ENCODE assay signal across 8 cellular contexts in genomic region chr1:45804671-45804973, GRCh38. TPM values are rescaled to one million over a fixed set of nuclear protein-coding genes. Genes with fewer than 3 reads are reported as not detected.
DNase-seq lines count a peak whose midpoint lies in the region; ATAC-seq and TF ChIP-seq lines count a peak whose summit lies in the region.

No MANE protein-coding gene starts in this region.

- H3K4me3 ChIP-seq in BLaER1 treated with 17β-estradiol and CSF1 and Interleukin-3, amounts not matched to agents 10 nM and 100 nM = peak overlapping the region; percentile 62 to 82 (median 72)
- H3K4me3 ChIP-seq in Karpas-422 (ENCODE audit: low read length) = peak overlapping the region; percentile 75
- peak overlapping the region; percentile 72 for H3K4me3 ChIP-seq in choroid plexus epithelial cell (ENCODE audit: low read depth, low read length)

- H3K9me3 Mint-ChIP-seq in naive thymus-derived CD8-positive, alpha-beta T cell = no peaks in the 10 kb centered on the region

- H3K9ac ChIP-seq in BLaER1 treated with 17β-estradiol and CSF1 and Interleukin-3, amounts not matched to agents 10 nM and 100 nM = peak overlapping the region; percentile 69 to 83 (median 78); a peak in 19 of 22 replicates
- peak overlapping the region; percentile 92 for H3K9ac ChIP-seq in Karpas-422 (ENCODE audit: low read length)

- TF ChIP-seq CTCF in choroid plexus epithelial cell (conservative IDR thresholded peaks at IDR 0.05; ENCODE audit: low read depth, low read length) = no peak

- POLR2A ChIA-PET in naive thymus-derived CD8-positive, alpha-beta T cell (lab: Charles Lee) = interaction anchor here (0.6 kb wide), 1 partner anchor 75 kb away, joined by 4 read pairs; no protein-coding TSS in a partner anchor

- peaks cover 0 to 45% (median 7%) of the 10 kb centered on the region in 11 experiments; a peak in 8 of 22 replicates for H4K20me1 ChIP-seq in BLaER1 treated with 17β-estradiol and CSF1 and Interleukin-3, amounts not matched to agents 10 nM and 100 nM
- H4K20me1 ChIP-seq in Karpas-422 (ENCODE audit: insufficient read depth, low read depth, low read length) = no peaks in the 10 kb centered on the region

- no peaks in the 10 kb centered on the region for H3K27me3 ChIP-seq in BLaER1 treated with 17β-estradiol and CSF1 and Interleukin-3, amounts not matched to agents 10 nM and 100 nM
- H3K27me3 ChIP-seq in Karpas-422 (ENCODE audit: low read length) = no peaks in the 10 kb centered on the region

- H3K4me2 ChIP-seq in BLaER1 treated with 17β-estradiol and CSF1 and Interleukin-3, amounts not matched to agents 10 nM and 100 nM = peak overlapping the region; percentile 83 to 96 (median 89)
- H3K4me2 ChIP-seq in Karpas-422 (ENCODE audit: low read depth, low read length, poor library complexity, severe bottlenecking) = peak overlapping the region; percentile 70

- peaks cover 0 to 3% (median 0%) of the 10 kb centered on the region in 5 donors for H3K27me3 Mint-ChIP-seq in naive thymus-derived CD8-positive, alpha-beta T cell

- H3K27ac ChIP-seq in BLaER1 treated with 17β-estradiol and CSF1 and Interleukin-3, amounts not matched to agents 10 nM and 100 nM = no peak overlapping the region
- H3K27ac ChIP-seq in Karpas-422 (ENCODE audit: low read length) = peak overlapping the region; percentile 68

- DNase-seq in Karpas-422 (no peak), choroid plexus epithelial cell (ENCODE audit: low read depth) (peak; percentile 4), G401 (ENCODE audit: low spot score) (no peak), COLO829 (ENCODE audit: low spot score) (no peak), NCI-H345 (lab: John Stamatoyannopoulos, UW) (no peak), NCI-H82 treated with DMSO at 0.1 percent for 48 hours (lab: John Stamatoyannopoulos, UW; ENCODE audit: unreplicated experiment) (no peak)
- no peak for DNase-seq in naive thymus-derived CD8-positive, alpha-beta T cell

- H3K4me1 ChIP-seq in BLaER1 treated with 17β-estradiol and CSF1 and Interleukin-3, amounts not matched to agents 10 nM and 100 nM = peaks cover 25 to 36% (median 27%) of the 10 kb centered on the region in 10 experiments
- H3K4me1 ChIP-seq in Karpas-422 (ENCODE audit: low read length) = peaks cover 39% of the 10 kb centered on the region

- in situ Hi-C loops in G401 (cut with HindIII; ENCODE audit: low sequenced_read_pairs) = no loop called here

- no peak overlapping the region for H3K27ac Mint-ChIP-seq in naive thymus-derived CD8-positive, alpha-beta T cell

- H3K9me2 ChIP-seq in Karpas-422 (replicated peaks; ENCODE audit: insufficient read depth, low read length) = no peaks in the 10 kb centered on the region

- H3K36me3 Mint-ChIP-seq in naive thymus-derived CD8-positive, alpha-beta T cell = peaks cover 0 to 3% (median 0%) of the 10 kb centered on the region in 3 donors

- peaks cover 0 to 29% (median 24%) of the 10 kb centered on the region in 11 experiments; a peak in 18 of 22 replicates for H3K36me3 ChIP-seq in BLaER1 treated with 17β-estradiol and CSF1 and Interleukin-3, amounts not matched to agents 10 nM and 100 nM
- peaks cover 34% of the 10 kb centered on the region for H3K36me3 ChIP-seq in Karpas-422 (ENCODE audit: insufficient read depth, low read length)

- H3K9me3 ChIP-seq in BLaER1 treated with 17β-estradiol and CSF1 and Interleukin-3, amounts not matched to agents 10 nM and 100 nM (replicated peaks in 1 of 11) = peaks cover 0 to 5% (median 0%) of the 10 kb centered on the region in 11 experiments; a peak in 2 of 22 replicates
- no peaks in the 10 kb centered on the region for H3K9me3 ChIP-seq in Karpas-422 (ENCODE audit: low read length)

- peak overlapping the region; percentile 27 to 93 (median 86) for H3K4me3 Mint-ChIP-seq in naive thymus-derived CD8-positive, alpha-beta T cell

- H3K4me1 Mint-ChIP-seq in naive thymus-derived CD8-positive, alpha-beta T cell = peaks cover 10 to 22% (median 19%) of the 10 kb centered on the region in 4 donors

- no peak for ATAC-seq in naive thymus-derived CD8-positive, alpha-beta T cell

- H3K79me2 ChIP-seq in Karpas-422 (ENCODE audit: low read length) = peaks cover 59% of the 10 kb centered on the region

- no peak overlapping the region for H2AFZ ChIP-seq in Karpas-422 (ENCODE audit: low read length)

RNA-seq across cellular contexts. Expression of gene MAST2, which starts 1.2 kb away (rescaled TPM):
- 49.5 and 52.8 TPM in 2 replicates for total RNA-seq in Karpas-422 (2014; rRNA removed; shearing (Covaris generic); ENCODE audit: low replicate concordance)
- 1 to 10 TPM; 8.4 to 8.9 TPM for total RNA-seq in naive thymus-derived CD8-positive, alpha-beta T cell
- 1 to 10 TPM in 2 of 3 donors, under 1 TPM in 1; 0.48 to 1.7 (median 1.4) TPM for polyA plus RNA-seq in naive thymus-derived CD8-positive, alpha-beta T cell
- 31.8 and 46.1 TPM in 2 replicates for total RNA-seq in G401 (2014; rRNA removed; shearing (Covaris generic))

RNA-seq across cellular contexts. Expression of gene IPP, which starts 54.2 kb away (rescaled TPM):
- total RNA-seq in Karpas-422 (2014; rRNA removed; shearing (Covaris generic); ENCODE audit: low replicate concordance) = 5.3 and 8.2 TPM in 2 replicates
- 10 to 100 TPM; 14.2 to 15.6 TPM for total RNA-seq in naive thymus-derived CD8-positive, alpha-beta T cell
- 10 to 100 TPM in 2 of 3 donors, 1 to 10 TPM in 1; 8.7 to 17.4 (median 12.8) TPM for polyA plus RNA-seq in naive thymus-derived CD8-positive, alpha-beta T cell
- total RNA-seq in G401 (2014; rRNA removed; shearing (Covaris generic)) = 4.4 and 8.4 TPM in 2 replicates
